8 cellular contexts compared by ENCODE assay signal in genomic region chr17:74873036-74873873, GRCh38. TPM values are rescaled to one million over a fixed set of nuclear protein-coding genes. Genes with fewer than 3 reads are reported as not detected.
A peak's percentile ranks its signal among the peaks of the same experiment; 100 is the strongest.
DNase-seq lines count a peak whose midpoint lies in the region; ATAC-seq and TF ChIP-seq lines count a peak whose summit lies in the region.

No MANE protein-coding gene starts in this region.

- peak in 1 of 6 experiments; percentile 30 for TF ChIP-seq CTCF in upper lobe of left lung (IDR thresholded peaks at IDR 0.05)

- DNase-seq in NCI-H146 treated with DMSO at 0.1 percent for 48 hours (lab: John Stamatoyannopoulos, UW; ENCODE audit: unreplicated experiment), result peak; percentile 99
- DNase-seq in T-helper 1 cell, result peak; percentile 95 to 100 (median 98)
- peak; percentile 91 to 100 (median 99) for DNase-seq in amygdala (lab: John Stamatoyannopoulos, UW)
- peak; percentile 100 for DNase-seq in left cardiac atrium
- peak; percentile 97 to 100 (median 100) for DNase-seq in posterior cingulate gyrus
- peak; percentile 98 to 99 for DNase-seq in upper lobe of left lung

- TF ChIP-seq POLR2A in GM15510 (IDR thresholded peaks at IDR 0.05; ENCODE audit: borderline replicate concordance, extremely low read depth, insufficient read length), result peak; percentile 95
- peak; percentile 93 to 97 (median 96) for TF ChIP-seq POLR2A in upper lobe of left lung (IDR thresholded peaks at IDR 0.05)

- H3K36me3 ChIP-seq in upper lobe of left lung, result no peaks in the 10 kb centered on the region

- TF ChIP-seq EP300 in upper lobe of left lung (IDR thresholded peaks at IDR 0.05), result no peak

- peak overlapping the region; percentile 89 to 95 (median 92) for H3K27ac ChIP-seq in upper lobe of left lung

- ATAC-seq in HG02884 (IDR thresholded peaks at IDR 0.05; ENCODE audit: unreplicated experiment) (peak; percentile 81), left cardiac atrium (peak; percentile 96 to 97), upper lobe of left lung (ENCODE audit: low FRiP score in 2 of 2) (peak; percentile 97 to 98)

- WGBS in upper lobe of left lung, 2 donors, result 0% methylated on average over 13 to 46 of the region's 55 CpGs

- H3K4me3 ChIP-seq in upper lobe of left lung, result peak overlapping the region; percentile 43 to 71 (median 66)

- intact Hi-C loops in left cardiac atrium (cut with DNase I), result no loop called here
- intact Hi-C loops in posterior cingulate gyrus (cut with DNase I), result no loop called here

- H3K27me3 ChIP-seq in upper lobe of left lung, result no peaks in the 10 kb centered on the region

- peaks cover 15 to 20% (median 16%) of the 10 kb centered on the region in 4 donors for H3K4me1 ChIP-seq in upper lobe of left lung

- no peaks in the 10 kb centered on the region for H3K9me3 ChIP-seq in upper lobe of left lung

RNA-seq across cellular contexts. Expression of gene FDXR, which starts 0.5 kb away (rescaled TPM):
- total RNA-seq in left cardiac atrium, result 1 to 10 TPM; 6.6 to 8.1 TPM
- 10 to 100 TPM in 3 of 6 donors, 1 to 10 TPM in 3; 6.8 to 15.1 (median 10.8) TPM for total RNA-seq in upper lobe of left lung

RNA-seq across cellular contexts. Expression of gene GRIN2C, which starts 13.6 kb away (rescaled TPM):
- total RNA-seq in left cardiac atrium, result 10 to 100 TPM; 25.2 to 38.8 TPM
- total RNA-seq in upper lobe of left lung, result under 1 TPM in 1 of 6 donors, not detected in 5; 0.17 TPM

RNA-seq across cellular contexts. Expression of gene FADS6, which starts 20.2 kb away (rescaled TPM):
- total RNA-seq in left cardiac atrium (not detected), upper lobe of left lung (not detected)

RNA-seq across cellular contexts. Expression of gene USH1G, which starts 49.8 kb away (rescaled TPM):
- total RNA-seq in left cardiac atrium (under 1 TPM; 0.21 to 0.47 TPM), upper lobe of left lung (under 1 TPM in 1 of 6 donors, not detected in 5; 0.13 TPM)

RNA-seq across cellular contexts. Expression of gene OTOP2, which starts 50.8 kb away (rescaled TPM):
- not detected for total RNA-seq in left cardiac atrium
- total RNA-seq in upper lobe of left lung, result not detected

Comparison
In these comparisons a context has a peak if more than half of its experiments do, and no peak if none do; other contexts are left out.
1. Peak in every context shown above with its lines: DNase-seq, ATAC-seq, H3K4me3 ChIP-seq and H3K27ac ChIP-seq.
2. RNA of gene GRIN2C, which starts 13.6 kb away (total RNA-seq): 25.2 to 38.8 TPM in left cardiac atrium; 0.17 TPM in upper lobe of left lung; every median in the first group is over 10 times any median in the second.